1 cellular context compared by ENCODE assay signal in genomic region chr4:8212606-8213005, GRCh38.
TF ChIP-seq lines count a peak whose summit lies in the region.

No MANE protein-coding gene starts in this region.

TF ChIP-seq in HepG2, 621 proteins besides CTCF, POLR2A, EP300 and RAD21:
- TF ChIP-seq AGO2 (optimal IDR thresholded peaks at IDR 0.05; ENCODE audit: low read depth, low read length): peak; percentile 85
- no peak for TF ChIP-seq ZNF281 (CRISPR knock-in tag; IDR thresholded peaks at IDR 0.05; ENCODE audit: borderline replicate concordance)
- peak; percentile 39; the same call in 1 of the 2 replicates for TF ChIP-seq RBFOX2 (IDR thresholded peaks at IDR 0.05; ENCODE audit: low read depth, low read length)
